Comparison of ENCODE assay signal across 8 cellular contexts in genomic region chr20:40741507-40742106, GRCh38. TPM values are rescaled to one million over a fixed set of nuclear protein-coding genes. Genes with fewer than 3 reads are reported as not detected.
DNase-seq lines count a peak whose midpoint lies in the region; ATAC-seq, FAIRE-seq and TF ChIP-seq lines count a peak whose summit lies in the region.

No MANE protein-coding gene starts in this region.

- H3K36me3 ChIP-seq in KMS-11 (ENCODE audit: insufficient read depth) (no peaks in the 10 kb centered on the region), endothelial cell of umbilical vein (ENCODE audit: control insufficient read depth in 2 of 2, extremely low read depth in 1 of 2, insufficient read depth in 2 of 2, low read length in 2 of 2) (no peaks in the 10 kb centered on the region), ovary (no peaks in the 10 kb centered on the region)

- no peaks in the 10 kb centered on the region for H3K36me3 Mint-ChIP-seq in nephron (ENCODE audit: low read depth)

- H3K9ac ChIP-seq in KMS-11, result no peak overlapping the region
- no peak overlapping the region for H3K9ac ChIP-seq in endothelial cell of umbilical vein (replicated peaks; ENCODE audit: extremely low read depth, insufficient read depth, low read length)

- TF ChIP-seq POLR2A in endothelial cell of umbilical vein (IDR thresholded peaks at IDR 0.05; ENCODE audit: low read depth, low read length), result no peak
- no peak for TF ChIP-seq POLR2A in ovary (IDR thresholded peaks at IDR 0.05)

- peaks cover 19% of the 10 kb centered on the region for H3K4me1 Mint-ChIP-seq in nephron

- WGBS in ovary, 3 donors, result 64 to 79% (median 68%) methylated on average over 6 of the region's 6 CpGs

- H3K27me3 ChIP-seq in KMS-11 (ENCODE audit: insufficient read depth, low read depth) (no peaks in the 10 kb centered on the region), endothelial cell of umbilical vein (ENCODE audit: control insufficient read depth in 2 of 2, insufficient read depth in 2 of 2, low read length in 2 of 2) (peaks cover 9 to 14% of the 10 kb centered on the region in 2 experiments), ovary (no peaks in the 10 kb centered on the region)

- no peak for TF ChIP-seq EP300 in ovary (IDR thresholded peaks at IDR 0.05)

- H3K27ac ChIP-seq in KMS-11 (no peak overlapping the region), endothelial cell of umbilical vein (ENCODE audit: insufficient read depth, low read depth, low read length) (no peak overlapping the region), ovary (no peak overlapping the region)

- H3K9me1 ChIP-seq in endothelial cell of umbilical vein (replicated peaks; ENCODE audit: control insufficient read depth, extremely low read depth, insufficient read depth, low read length), result no peaks in the 10 kb centered on the region

- DNase-seq in NCI-H2227 (lab: John Stamatoyannopoulos, UW; ENCODE audit: unreplicated experiment) (peak; percentile 44), NCI-H2227 treated with DMSO at 0.1 percent for 48 hours (lab: John Stamatoyannopoulos, UW) (no peak), UCSD-AML1 (lab: John Stamatoyannopoulos, UW; ENCODE audit: unreplicated experiment) (peak; percentile 54), endothelial cell of umbilical vein (ENCODE audit: low read depth, low spot score) (peak; percentile 61), ovary (no peak)

- intact Hi-C loops in endothelial cell of umbilical vein (cut with micrococcal nuclease) (loop anchor here (1.0 to 5.0 kb wide), 3 partner anchors 56 to 222 kb away; no protein-coding TSS in a partner anchor), ovary (cut with DNase I) (no loop called here)

- H3K9me3 ChIP-seq in endothelial cell of umbilical vein (replicated peaks; ENCODE audit: control insufficient read depth, insufficient read depth, low read length) (no peaks in the 10 kb centered on the region), ovary (no peaks in the 10 kb centered on the region)

- H3K79me2 ChIP-seq in KMS-11 (ENCODE audit: insufficient read depth, low read depth), result no peaks in the 10 kb centered on the region
- H3K79me2 ChIP-seq in endothelial cell of umbilical vein (ENCODE audit: control insufficient read depth, insufficient read depth, low read length), result no peaks in the 10 kb centered on the region

- POLR2A ChIA-PET in endothelial cell of umbilical vein (lab: Charles Lee), result no interaction called here

- no peak overlapping the region for H3K4me3 Mint-ChIP-seq in nephron

- H3K27me3 Mint-ChIP-seq in nephron (ENCODE audit: low read depth), result peaks cover 30% of the 10 kb centered on the region

- no TSS peak for BruUV-seq in endothelial cell of umbilical vein (replicated peaks; lab: Mats Ljungman, UMichigan)

- CTCF ChIA-PET in endothelial cell of umbilical vein (lab: Charles Lee), result interaction anchor here (0.6 to 5.6 kb wide), 41 partner anchors 10 to 1629 kb away, joined by 3 to 207 read pairs (median 4); no protein-coding TSS in a partner anchor

- peak; percentile 83 for TF ChIP-seq CTCF in KMS-11 (conservative IDR thresholded peaks at IDR 0.05; ENCODE audit: low read depth, low read length)
- TF ChIP-seq CTCF in endothelial cell of umbilical vein (IDR thresholded peaks at IDR 0.05; ENCODE audit: extremely low read depth in 1 of 2, insufficient read depth in 1 of 2, low read depth in 1 of 2, low read length in 2 of 2), result peak; percentile 73 to 86
- TF ChIP-seq CTCF in nephron (IDR thresholded peaks at IDR 0.05; ENCODE audit: unreplicated experiment in 3 of 3), result peak in 2 of 3 experiments; percentile 24 to 43
- TF ChIP-seq CTCF in ovary (IDR thresholded peaks at IDR 0.05), result no peak

- no peak overlapping the region for H3K27ac Mint-ChIP-seq in nephron

- ATAC-seq in GM18517 (IDR thresholded peaks at IDR 0.05; ENCODE audit: unreplicated experiment), result no peak

- FAIRE-seq in endothelial cell of umbilical vein (lab: Jason Lieb, UNC), result peak; percentile 72

- H3K4me3 ChIP-seq in KMS-11 (IDR thresholded peaks at IDR 0.05; ENCODE audit: insufficient read depth, low read depth, low read length), result no peak overlapping the region
- H3K4me3 ChIP-seq in endothelial cell of umbilical vein (replicated peaks in 1 of 3; ENCODE audit: insufficient read depth in 1 of 3, low read depth in 1 of 3, low read length in 3 of 3), result no peak overlapping the region
- no peak overlapping the region for H3K4me3 ChIP-seq in ovary

- H3K4me1 ChIP-seq in KMS-11 (ENCODE audit: low read depth, poor library complexity, severe bottlenecking) (no peaks in the 10 kb centered on the region), endothelial cell of umbilical vein (ENCODE audit: control insufficient read depth, extremely low read depth, insufficient read depth, low read length) (no peaks in the 10 kb centered on the region), ovary (ENCODE audit: insufficient read depth) (no peaks in the 10 kb centered on the region)

- H3K4me2 ChIP-seq in KMS-11 (no peak overlapping the region), endothelial cell of umbilical vein (ENCODE audit: insufficient read depth, low read length) (no peak overlapping the region)

- no peaks in the 10 kb centered on the region for H4K20me1 ChIP-seq in KMS-11 (ENCODE audit: insufficient read depth)
- H4K20me1 ChIP-seq in endothelial cell of umbilical vein (replicated peaks; ENCODE audit: control insufficient read depth, extremely low read depth, insufficient read depth, low read length), result no peaks in the 10 kb centered on the region

- dilution Hi-C loops in endothelial cell of umbilical vein (cut with MboI; ENCODE audit: extremely low pct_ligation_motif_present, low sequenced_read_pairs), result no loop called here

- no peaks in the 10 kb centered on the region for H3K9me3 Mint-ChIP-seq in nephron

- H2AFZ ChIP-seq in KMS-11 (ENCODE audit: low read depth) (no peak overlapping the region), endothelial cell of umbilical vein (ENCODE audit: low read depth, low read length) (no peak overlapping the region)

TF ChIP-seq in endothelial cell of umbilical vein, 7 proteins besides CTCF, POLR2A, EP300 and RAD21:
- TF ChIP-seq MAX (IDR thresholded peaks at IDR 0.05; ENCODE audit: insufficient read depth, insufficient read length) (peak; percentile 28), MYC (IDR thresholded peaks at IDR 0.05; ENCODE audit: low read depth, low read length) (no peak), POLR2AphosphoS5 (IDR thresholded peaks at IDR 0.05; ENCODE audit: insufficient read depth, low read depth, low read length) (no peak), GATA2 (IDR thresholded peaks at IDR 0.05; ENCODE audit: insufficient read depth, insufficient read length, low read depth, low read length) (no peak), EZH2 (IDR thresholded peaks at IDR 0.05; ENCODE audit: borderline replicate concordance, low read depth, low read length, severe bottlenecking) (no peak), JUN (IDR thresholded peaks at IDR 0.05; ENCODE audit: borderline replicate concordance, insufficient read depth, insufficient read length, low read depth) (no peak), FOS (IDR thresholded peaks at IDR 0.05; ENCODE audit: borderline replicate concordance, insufficient read depth, low read length) (no peak)

RNA-seq across cellular contexts. Expression of gene MAFB, which starts 52.6 kb away (rescaled TPM):
- total RNA-seq in endothelial cell of umbilical vein (1.3 and 1.8 TPM in 2 replicates), ovary (10 to 100 TPM in 4 of 7 donors, 1 to 10 TPM in 3; 7.9 to 29.4 (median 11.9) TPM)
- polyA plus RNA-seq in endothelial cell of umbilical vein (3.4 and 4.0 TPM in 2 replicates), ovary (10 to 100 TPM in 1 of 2 donors, 1 to 10 TPM in 1; 6.9 to 19.3 TPM)
- 2.0 and 3.2 TPM in 2 replicates for polyA plus RNA-seq in endothelial cell of umbilical vein (2011; cell fraction: cytosol; rRNA removed)
- 2.9 and 3.5 TPM in 2 replicates for polyA plus RNA-seq in endothelial cell of umbilical vein (2011; cell fraction: nucleus; rRNA removed)
- 3.0 and 8.9 TPM in 2 replicates for polyA plus RNA-seq in endothelial cell of umbilical vein (2012)
- 1.4 and 2.5 TPM in 2 replicates for polyA minus RNA-seq in endothelial cell of umbilical vein
- polyA minus RNA-seq in endothelial cell of umbilical vein (2011; cell fraction: cytosol; rRNA and poly(A)+ RNA removed), result 3.1 TPM
- 1.8 and 3.7 TPM in 2 replicates for polyA minus RNA-seq in endothelial cell of umbilical vein (2011; cell fraction: nucleus; rRNA and poly(A)+ RNA removed)

Comparison
In these comparisons a context has a peak if more than half of its experiments do, and no peak if none do; other contexts are left out.
1. DNase-seq: peak in NCI-H2227 (single experiment), UCSD-AML1 (single experiment) and endothelial cell of umbilical vein (single experiment); none in NCI-H2227 treated with DMSO at 0.1 percent for 48 hours (single experiment) and ovary (0 of 5).
2. CTCF ChIP-seq: peak in KMS-11 (single experiment), endothelial cell of umbilical vein (2 of 2) and nephron (2 of 3); none in ovary (0 of 3).